1 cellular context compared by ENCODE assay signal in genomic region chr11:127339376-127339775, GRCh38.
TF ChIP-seq lines count a peak whose summit lies in the region.

No MANE protein-coding gene starts in this region.

TF ChIP-seq in GM23338, 12 proteins besides CTCF, POLR2A, EP300 and RAD21 (continued from another document):
- TF ChIP-seq REST (IDR thresholded peaks at IDR 0.05; ENCODE audit: unreplicated experiment) (no peak), ETS1 (IDR thresholded peaks at IDR 0.05) (no peak)
TF ChIP-seq in GM23338: peak in this region for 0.
